Comparison of ENCODE assay signal across 1 cellular context in the genomic region with DNA sequence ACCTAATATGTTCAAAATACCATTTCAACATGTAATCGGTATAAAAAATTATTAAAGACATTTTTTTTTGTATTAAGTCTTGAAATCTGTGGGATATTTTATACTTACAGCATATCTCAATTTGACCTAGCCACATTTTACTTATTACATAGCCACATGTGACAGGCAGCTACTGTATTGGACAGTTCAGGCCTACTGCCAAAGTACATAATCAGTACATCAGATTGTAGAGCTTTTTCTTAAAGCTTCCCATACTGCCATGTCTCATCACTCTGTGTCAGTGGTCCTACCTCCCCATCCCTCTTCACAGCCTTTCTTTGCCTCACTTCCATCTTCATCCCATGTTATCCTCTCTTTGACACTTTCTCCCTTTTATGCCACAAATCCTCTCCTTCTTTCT.
TF ChIP-seq lines count a peak whose summit lies in the region.

No MANE protein-coding gene starts in this region.

TF ChIP-seq in endothelial cell of umbilical vein, 7 proteins besides CTCF, POLR2A, EP300 and RAD21:
- no peak for TF ChIP-seq JUN (IDR thresholded peaks at IDR 0.05; ENCODE audit: borderline replicate concordance, insufficient read depth, insufficient read length, low read depth)
- no peak for TF ChIP-seq GATA2 (IDR thresholded peaks at IDR 0.05; ENCODE audit: insufficient read depth, insufficient read length, low read depth, low read length)
- TF ChIP-seq FOS (IDR thresholded peaks at IDR 0.05; ENCODE audit: borderline replicate concordance, insufficient read depth, low read length): no peak
- TF ChIP-seq EZH2 (IDR thresholded peaks at IDR 0.05; ENCODE audit: borderline replicate concordance, low read depth, low read length, severe bottlenecking): no peak
- TF ChIP-seq MYC (IDR thresholded peaks at IDR 0.05; ENCODE audit: low read depth, low read length): no peak
- TF ChIP-seq, protein P1, sequence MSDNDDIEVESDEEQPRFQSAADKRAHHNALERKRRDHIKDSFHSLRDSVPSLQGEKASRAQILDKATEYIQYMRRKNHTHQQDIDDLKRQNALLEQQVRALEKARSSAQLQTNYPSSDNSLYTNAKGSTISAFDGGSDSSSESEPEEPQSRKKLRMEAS (IDR thresholded peaks at IDR 0.05; ENCODE audit: insufficient read depth, insufficient read length): no peak
- TF ChIP-seq POLR2AphosphoS5 (IDR thresholded peaks at IDR 0.05; ENCODE audit: insufficient read depth, low read depth, low read length): no peak
